29 cellular contexts compared by ENCODE assay signal in genomic region chr15:65447145-65447544, GRCh38.
"Had no signal": no experiment of that assay in that cellular context is flagged by ENCODE, and none has a peak within 500 bp of the region (broad histone marks: within the 10 kb centered on the region; RNA-seq: fewer than 3 reads in every experiment).

No MANE protein-coding gene starts in this region.

- H3K4me1 Mint-ChIP-seq: activated CD4-positive, alpha-beta T cell treated with anti-CD3 and anti-CD28 coated beads for 36 hours; activated CD4-positive, alpha-beta T cell treated with anti-CD3 and anti-CD28 coated beads, Interleukin-2, amount 10 ng/mL, durations not matched to agents 24 days and 14 days; activated CD8-positive, alpha-beta memory T cell treated with anti-CD3 and anti-CD28 coated beads, Interleukin-2, amount 10 ng/mL, durations not matched to agents 7 days and 5 days; activated naive CD4-positive, alpha-beta T cell treated with anti-CD3 and anti-CD28 coated beads, Interleukin-2, amount 10 ng/mL, durations not matched to agents 7 days and 5 days; activated naive CD8-positive, alpha-beta T cell treated with anti-CD3 and anti-CD28 coated beads for 36 hours; activated naive CD8-positive, alpha-beta T cell treated with anti-CD3 and anti-CD28 coated beads, Interleukin-2, amount 50 U/mL, for 24 hours had no signal

- DNase-seq: activated CD4-positive, alpha-beta memory T cell treated with anti-CD3 and anti-CD28 coated beads for 36 hours; activated CD4-positive, alpha-beta T cell treated with anti-CD3 and anti-CD28 coated beads for 36 hours; activated CD4-positive, alpha-beta T cell treated with anti-CD3 and anti-CD28 coated beads, Interleukin-2, amount 10 ng/mL, durations not matched to agents 24 days and 14 days; activated CD4-positive, CD25-positive, alpha-beta regulatory T cell; activated CD4-positive, CD25-positive, alpha-beta regulatory T cell treated with anti-CD3 and anti-CD28 coated beads, Interleukin-2, amount 50 U/mL, for 72 hours; activated CD8-positive, alpha-beta memory T cell treated with anti-CD3 and anti-CD28 coated beads, Interleukin-2, amount 10 ng/mL, durations not matched to agents 7 days and 5 days; activated CD8-positive, alpha-beta memory T cell treated with anti-CD3 and anti-CD28 coated beads, Interleukin-2, amount 50 U/mL, for 4 hours; activated CD8-positive, alpha-beta T cell treated with anti-CD3 and anti-CD28 coated beads, Interleukin-2, amount 10 ng/mL, durations not matched to agents 7 days and 5 days; activated gamma-delta T cell; activated naive CD4-positive, alpha-beta T cell; activated naive CD4-positive, alpha-beta T cell treated with anti-CD3 and anti-CD28 coated beads, Interleukin-2, amount 10 ng/mL, durations not matched to agents 7 days and 5 days; activated naive CD8-positive, alpha-beta T cell treated with anti-CD3 and anti-CD28 coated beads for 36 hours; activated naive CD8-positive, alpha-beta T cell treated with anti-CD3 and anti-CD28 coated beads, Interleukin-2, amount 50 U/mL, for 24 hours; activated T-cell treated with anti-CD3 and anti-CD28 coated beads, Interleukin-2, amount 50 U/mL, for 1 hour; activated T-cell treated with anti-CD3 and anti-CD28 coated beads, Interleukin-2, amount 50 U/mL, for 48 hours; adrenal gland; amygdala; aorta; body of pancreas; caudate nucleus; cerebellar nuclear complex; colonic mucosa; effector CD8-positive, alpha-beta T cell; esophagus squamous epithelium; foreskin melanocyte; heart right ventricle; T-helper 2 cell had no signal

- H3K27ac Mint-ChIP-seq: activated CD4-positive, alpha-beta memory T cell treated with anti-CD3 and anti-CD28 coated beads for 36 hours; activated CD4-positive, alpha-beta T cell treated with anti-CD3 and anti-CD28 coated beads for 36 hours; activated CD4-positive, alpha-beta T cell treated with anti-CD3 and anti-CD28 coated beads, Interleukin-2, amount 10 ng/mL, durations not matched to agents 24 days and 14 days; activated CD8-positive, alpha-beta memory T cell treated with anti-CD3 and anti-CD28 coated beads, Interleukin-2, amount 10 ng/mL, durations not matched to agents 7 days and 5 days; activated CD8-positive, alpha-beta T cell treated with anti-CD3 and anti-CD28 coated beads, Interleukin-2, amount 10 ng/mL, durations not matched to agents 7 days and 5 days; activated naive CD4-positive, alpha-beta T cell treated with anti-CD3 and anti-CD28 coated beads, Interleukin-2, amount 10 ng/mL, durations not matched to agents 7 days and 5 days; activated naive CD8-positive, alpha-beta T cell treated with anti-CD3 and anti-CD28 coated beads for 36 hours; activated naive CD8-positive, alpha-beta T cell treated with anti-CD3 and anti-CD28 coated beads, Interleukin-2, amount 50 U/mL, for 24 hours; activated T-helper 1 cell treated with anti-CD3 and anti-CD28 coated beads, Interleukin-12 subunit alpha, Interleukin-12 subunit beta, Interleukin-2, Interleukin-4 antibody, amounts not matched to agents 30 ng/mL and 10 ng/mL and 1 ng/mL, durations not matched to agents 14 hours and 24 hours and 36 hours had no signal

- ATAC-seq: activated CD4-positive, alpha-beta T cell treated with anti-CD3 and anti-CD28 coated beads for 36 hours; activated CD8-positive, alpha-beta memory T cell treated with anti-CD3 and anti-CD28 coated beads, Interleukin-2, amount 10 ng/mL, durations not matched to agents 7 days and 5 days; activated CD8-positive, alpha-beta T cell treated with anti-CD3 and anti-CD28 coated beads, Interleukin-2, amount 10 ng/mL, durations not matched to agents 7 days and 5 days; activated naive CD8-positive, alpha-beta T cell treated with anti-CD3 and anti-CD28 coated beads, Interleukin-2, amount 50 U/mL, for 24 hours; body of pancreas; gastroesophageal sphincter; heart right ventricle had no signal

- H3K9me3 Mint-ChIP-seq: activated CD4-positive, alpha-beta memory T cell treated with anti-CD3 and anti-CD28 coated beads for 36 hours; activated CD4-positive, alpha-beta T cell treated with anti-CD3 and anti-CD28 coated beads, Interleukin-2, amount 10 ng/mL, durations not matched to agents 24 days and 14 days; activated naive CD4-positive, alpha-beta T cell treated with anti-CD3 and anti-CD28 coated beads, Interleukin-2, amount 10 ng/mL, durations not matched to agents 7 days and 5 days; activated naive CD8-positive, alpha-beta T cell treated with anti-CD3 and anti-CD28 coated beads for 36 hours; activated naive CD8-positive, alpha-beta T cell treated with anti-CD3 and anti-CD28 coated beads, Interleukin-2, amount 50 U/mL, for 24 hours; activated T-helper 1 cell treated with anti-CD3 and anti-CD28 coated beads, Interleukin-12 subunit alpha, Interleukin-12 subunit beta, Interleukin-2, Interleukin-4 antibody, amounts not matched to agents 30 ng/mL and 10 ng/mL and 1 ng/mL, durations not matched to agents 14 hours and 24 hours and 36 hours had no signal

- H3K27me3 Mint-ChIP-seq: activated CD4-positive, alpha-beta memory T cell treated with anti-CD3 and anti-CD28 coated beads for 36 hours; activated CD4-positive, alpha-beta T cell treated with anti-CD3 and anti-CD28 coated beads for 36 hours; activated CD4-positive, alpha-beta T cell treated with anti-CD3 and anti-CD28 coated beads, Interleukin-2, amount 10 ng/mL, durations not matched to agents 24 days and 14 days; activated CD8-positive, alpha-beta memory T cell treated with anti-CD3 and anti-CD28 coated beads, Interleukin-2, amount 10 ng/mL, durations not matched to agents 7 days and 5 days; activated naive CD4-positive, alpha-beta T cell treated with anti-CD3 and anti-CD28 coated beads, Interleukin-2, amount 10 ng/mL, durations not matched to agents 7 days and 5 days; activated naive CD8-positive, alpha-beta T cell treated with anti-CD3 and anti-CD28 coated beads for 36 hours; activated naive CD8-positive, alpha-beta T cell treated with anti-CD3 and anti-CD28 coated beads, Interleukin-2, amount 50 U/mL, for 24 hours had no signal

- H3K4me3 Mint-ChIP-seq: activated CD4-positive, alpha-beta memory T cell treated with anti-CD3 and anti-CD28 coated beads for 36 hours; activated CD4-positive, alpha-beta T cell treated with anti-CD3 and anti-CD28 coated beads for 36 hours; activated CD4-positive, alpha-beta T cell treated with anti-CD3 and anti-CD28 coated beads, Interleukin-2, amount 10 ng/mL, durations not matched to agents 24 days and 14 days; activated CD8-positive, alpha-beta memory T cell treated with anti-CD3 and anti-CD28 coated beads, Interleukin-2, amount 10 ng/mL, durations not matched to agents 7 days and 5 days; activated CD8-positive, alpha-beta T cell treated with anti-CD3 and anti-CD28 coated beads, Interleukin-2, amount 10 ng/mL, durations not matched to agents 7 days and 5 days; activated naive CD4-positive, alpha-beta T cell treated with anti-CD3 and anti-CD28 coated beads, Interleukin-2, amount 10 ng/mL, durations not matched to agents 7 days and 5 days; activated naive CD8-positive, alpha-beta T cell treated with anti-CD3 and anti-CD28 coated beads for 36 hours; activated naive CD8-positive, alpha-beta T cell treated with anti-CD3 and anti-CD28 coated beads, Interleukin-2, amount 50 U/mL, for 24 hours; activated T-helper 1 cell treated with anti-CD3 and anti-CD28 coated beads, Interleukin-12 subunit alpha, Interleukin-12 subunit beta, Interleukin-2, Interleukin-4 antibody, amounts not matched to agents 30 ng/mL and 10 ng/mL and 1 ng/mL, durations not matched to agents 14 hours and 24 hours and 36 hours had no signal
